22 cellular contexts compared by ENCODE assay signal in genomic region chr10:47405829-47406547, GRCh38. TPM values are rescaled to one million over a fixed set of nuclear protein-coding genes. Genes with fewer than 3 reads are reported as not detected.
DNase-seq lines count a peak whose midpoint lies in the region; ATAC-seq, FAIRE-seq and TF ChIP-seq lines count a peak whose summit lies in the region.
"Had no signal": no experiment of that assay in that cellular context is flagged by ENCODE, and none has a peak within 500 bp of the region (broad histone marks: within the 10 kb centered on the region; RNA-seq: fewer than 3 reads in every experiment).

No MANE protein-coding gene starts in this region.

- no peak overlapping the region for H3K56ac ChIP-seq in H9 (ENCODE audit: insufficient read length, low read depth, low read length)

- H3K9me3 Mint-ChIP-seq in H9, result no peaks in the 10 kb centered on the region; a peak in 1 of 5 replicates
- H3K9me3 Mint-ChIP-seq in activated T-helper 2 cell treated with anti-CD3 and anti-CD28 coated beads, Interferon-gamma antibody, Interleukin-2, Interleukin-4, amounts not matched to agents 10 μg/mL and 5 μg/mL and 100 μg/mL, durations not matched to agents 14 hours and 24 hours and 36 hours, result no peaks in the 10 kb centered on the region
- H3K9me3 Mint-ChIP-seq: activated CD8-positive, alpha-beta T cell treated with anti-CD3 and anti-CD28 coated beads for 36 hours; CD8-positive, alpha-beta T cell; endodermal cell; neural crest cell had no signal

- H3K4ac ChIP-seq in H9 (ENCODE audit: low read depth, low read length), result no peak overlapping the region

- no peaks in the 10 kb centered on the region for H3K79me2 ChIP-seq in HCT116 (ENCODE audit: insufficient read depth, low read length)
- H3K79me2 ChIP-seq in PC-3 (ENCODE audit: low read length), result no peaks in the 10 kb centered on the region
- no peaks in the 10 kb centered on the region for H3K79me2 ChIP-seq in H9 (ENCODE audit: insufficient read depth, low read length)

- H2BK15ac ChIP-seq in H9 (ENCODE audit: low read depth, low read length), result no peak overlapping the region

- no peaks in the 10 kb centered on the region for H3K36me3 ChIP-seq in HCT116 (ENCODE audit: control insufficient read depth in 1 of 2, insufficient read depth in 2 of 2, low read length in 2 of 2)
- no peaks in the 10 kb centered on the region for H3K36me3 ChIP-seq in PC-3 (ENCODE audit: low read depth, low read length)
- no peaks in the 10 kb centered on the region for H3K36me3 ChIP-seq in esophagus (ENCODE audit: control insufficient read depth in 2 of 2, insufficient read depth in 2 of 2, low read length in 1 of 2)
- no peaks in the 10 kb centered on the region for H3K36me3 ChIP-seq in small intestine (ENCODE audit: control insufficient read depth in 2 of 2, insufficient read depth in 2 of 2, low read length in 2 of 2)
- H3K36me3 ChIP-seq: adrenal gland had no signal

- no peaks in the 10 kb centered on the region for H3K23me2 ChIP-seq in H9 (ENCODE audit: insufficient read length, low read depth, low read length, poor library complexity, severe bottlenecking)

- no peak overlapping the region for H3K27ac Mint-ChIP-seq in H9
- H3K27ac Mint-ChIP-seq in activated T-helper 2 cell treated with anti-CD3 and anti-CD28 coated beads, Interferon-gamma antibody, Interleukin-2, Interleukin-4, amounts not matched to agents 10 μg/mL and 5 μg/mL and 100 μg/mL, durations not matched to agents 14 hours and 24 hours and 36 hours, result no peak overlapping the region
- H3K27ac Mint-ChIP-seq: activated CD8-positive, alpha-beta T cell treated with anti-CD3 and anti-CD28 coated beads for 36 hours; CD8-positive, alpha-beta T cell; endodermal cell; immature natural killer cell; progenitor cell of endocrine pancreas had no signal

- no peak overlapping the region for H2BK20ac ChIP-seq in H9 (ENCODE audit: low read depth, low read length, poor library complexity, severe bottlenecking)

- no peak overlapping the region for H3K23ac ChIP-seq in H9 (ENCODE audit: insufficient read length, low read depth, low read length)

- ATAC-seq in HCT116 (peak; percentile 46), PC-3 (peak; percentile 28; the same call in 1 of the 2 replicates)
- ATAC-seq: CD8-positive, alpha-beta T cell had no signal

- RAD21 ChIA-PET in HCT116 (lab: Charles Lee; ENCODE audit: low non-redundant PET in 1 of 2, low total read pairs in 2 of 2, uncharacterized antibody in 2 of 2, unreplicated experiment in 2 of 2), result no interaction called here

- no peak overlapping the region for H3T11ph ChIP-seq in H9 (ENCODE audit: low read length)

- no peak for TF ChIP-seq RAD21 in HCT116 (IDR thresholded peaks at IDR 0.05; ENCODE audit: low read depth)

- TF ChIP-seq POLR2A in HCT116 (IDR thresholded peaks at IDR 0.05; ENCODE audit: borderline replicate concordance, extremely low read depth, insufficient read depth, insufficient read length), result no peak

- peaks cover 68 to 94% of the 10 kb centered on the region in 2 experiments for H3K4me1 ChIP-seq in HCT116 (ENCODE audit: control insufficient read depth in 1 of 2, insufficient read depth in 2 of 2, low read length in 2 of 2)
- peaks cover 51% of the 10 kb centered on the region for H3K4me1 ChIP-seq in PC-3 (ENCODE audit: insufficient read depth, low read length)
- peaks cover 25 to 49% of the 10 kb centered on the region in 2 donors for H3K4me1 ChIP-seq in esophagus (ENCODE audit: control insufficient read depth in 2 of 2, insufficient read depth in 2 of 2, low read length in 1 of 2)
- H3K4me1 ChIP-seq in small intestine (ENCODE audit: control insufficient read depth in 2 of 2, insufficient read depth in 1 of 2, low read depth in 1 of 2, low read length in 1 of 2), result peaks cover 0 to 14% of the 10 kb centered on the region in 2 donors
- H3K4me1 ChIP-seq in H9 (ENCODE audit: insufficient read depth, low read length), result peaks cover 4% of the 10 kb centered on the region; the same call in 1 of the 2 replicates

- no peak for FAIRE-seq in small intestine (lab: Jason Lieb, UNC)
- FAIRE-seq: HepG2 had no signal

- no peaks in the 10 kb centered on the region for H3K79me1 ChIP-seq in H9 (ENCODE audit: insufficient read depth, low read depth, low read length, poor library complexity, severe bottlenecking)

- H3F3A ChIP-seq in PC-3 (ENCODE audit: low read length, unreplicated experiment), result no peaks in the 10 kb centered on the region

- no peak overlapping the region for H3K18ac ChIP-seq in H9 (ENCODE audit: insufficient read length, low read depth, low read length)

- peak overlapping the region; percentile 92 for H3K27ac ChIP-seq in HCT116 (ENCODE audit: low read depth, low read length)
- H3K27ac ChIP-seq in PC-3 (ENCODE audit: low read length), result peak overlapping the region; percentile 95
- peak overlapping the region; percentile 80 to 84 for H3K27ac ChIP-seq in esophagus (ENCODE audit: low read depth in 2 of 2, low read length in 1 of 2)
- H3K27ac ChIP-seq in small intestine (ENCODE audit: low read depth in 1 of 2, low read length in 1 of 2), result peak overlapping the region; percentile 5 to 79
- no peak overlapping the region for H3K27ac ChIP-seq in H9 (ENCODE audit: insufficient read length, low read depth, low read length)
- H3K27ac ChIP-seq: adrenal gland had no signal

- H3K36me3 Mint-ChIP-seq in H9 (ENCODE audit: insufficient read depth in 1 of 3, low read depth in 3 of 3), result no peaks in the 10 kb centered on the region; a peak in 1 of 7 replicates
- H3K36me3 Mint-ChIP-seq in activated T-helper 2 cell treated with anti-CD3 and anti-CD28 coated beads, Interferon-gamma antibody, Interleukin-2, Interleukin-4, amounts not matched to agents 10 μg/mL and 5 μg/mL and 100 μg/mL, durations not matched to agents 14 hours and 24 hours and 36 hours (ENCODE audit: low read depth), result no peaks in the 10 kb centered on the region
- H3K36me3 Mint-ChIP-seq: CD8-positive, alpha-beta T cell; immature natural killer cell had no signal

- peaks cover 28 to 29% of the 10 kb centered on the region in 2 experiments for H3K4me1 Mint-ChIP-seq in H9
- H3K4me1 Mint-ChIP-seq in activated T-helper 2 cell treated with anti-CD3 and anti-CD28 coated beads, Interferon-gamma antibody, Interleukin-2, Interleukin-4, amounts not matched to agents 10 μg/mL and 5 μg/mL and 100 μg/mL, durations not matched to agents 14 hours and 24 hours and 36 hours (ENCODE audit: low read depth), result peaks cover 4% of the 10 kb centered on the region
- H3K4me1 Mint-ChIP-seq: immature natural killer cell had no signal

- DNase-seq in HCT116 (ENCODE audit: low read depth, low spot score) (no peak), PC-3 (peak; percentile 38), small intestine (no peak), H9 (no peak), superior temporal gyrus (ENCODE audit: extremely low spot score) (no peak)
- no peak for DNase-seq in activated T-helper 2 cell treated with anti-CD3 and anti-CD28 coated beads, Interferon-gamma antibody, Interleukin-2, Interleukin-4, amounts not matched to agents 10 μg/mL and 5 μg/mL and 100 μg/mL, durations not matched to agents 14 hours and 24 hours and 36 hours (ENCODE audit: low spot score)
- DNase-seq: activated CD8-positive, alpha-beta T cell treated with anti-CD3 and anti-CD28 coated beads for 36 hours; activated T-cell treated with anti-CD3 and anti-CD28 coated beads, Interleukin-2, amount 50 U/mL, for 1 hour; adrenal gland; cortex of kidney; GF-D8; immature natural killer cell; NCI-H1436; NCI-H524 had no signal

- no peak overlapping the region for H2BK120ac ChIP-seq in H9 (ENCODE audit: low read depth, low read length, poor library complexity, severe bottlenecking)

- H2BK12ac ChIP-seq in H9 (ENCODE audit: insufficient read length, low read depth, low read length), result no peak overlapping the region

- peaks cover 12% of the 10 kb centered on the region for H3K27me3 Mint-ChIP-seq in H9 (ENCODE audit: low read depth)
- H3K27me3 Mint-ChIP-seq in activated T-helper 2 cell treated with anti-CD3 and anti-CD28 coated beads, Interferon-gamma antibody, Interleukin-2, Interleukin-4, amounts not matched to agents 10 μg/mL and 5 μg/mL and 100 μg/mL, durations not matched to agents 14 hours and 24 hours and 36 hours (ENCODE audit: low read depth), result no peaks in the 10 kb centered on the region
- H3K27me3 Mint-ChIP-seq: activated CD8-positive, alpha-beta T cell treated with anti-CD3 and anti-CD28 coated beads for 36 hours; progenitor cell of endocrine pancreas had no signal

- H2BK5ac ChIP-seq in H9 (ENCODE audit: insufficient read length, low read length), result no peak overlapping the region

- WGBS in esophagus, 2 donors, result 81 to 86% methylated on average over 11 of the region's 11 CpGs
- WGBS in small intestine, 3 donors, result 77 to 89% (median 83%) methylated on average over 11 of the region's 11 CpGs
- WGBS in H9 (ENCODE audit: extremely low coverage, insufficient read length, low lambda C conversion rate), result no CpG with 5 or more reads among the region's 11 CpGs

- H3K27me3 ChIP-seq in HCT116 (ENCODE audit: insufficient read depth, low read length) (no peaks in the 10 kb centered on the region), PC-3 (ENCODE audit: low read length) (no peaks in the 10 kb centered on the region), esophagus (ENCODE audit: control insufficient read depth in 1 of 2, insufficient read depth in 2 of 2, low read length in 2 of 2) (no peaks in the 10 kb centered on the region), small intestine (ENCODE audit: control insufficient read depth in 2 of 2, insufficient read depth in 2 of 2, low read length in 2 of 2) (no peaks in the 10 kb centered on the region), H9 (ENCODE audit: insufficient read depth, low read length) (no peaks in the 10 kb centered on the region)
- H3K27me3 ChIP-seq: adrenal gland had no signal

- H3K14ac ChIP-seq in H9 (ENCODE audit: insufficient read depth, low read length), result no peak overlapping the region

- no peak overlapping the region for H3K4me3 Mint-ChIP-seq in H9
- H3K4me3 Mint-ChIP-seq in activated T-helper 2 cell treated with anti-CD3 and anti-CD28 coated beads, Interferon-gamma antibody, Interleukin-2, Interleukin-4, amounts not matched to agents 10 μg/mL and 5 μg/mL and 100 μg/mL, durations not matched to agents 14 hours and 24 hours and 36 hours (ENCODE audit: low read depth), result no peak overlapping the region
- H3K4me3 Mint-ChIP-seq: activated CD8-positive, alpha-beta T cell treated with anti-CD3 and anti-CD28 coated beads for 36 hours; CD8-positive, alpha-beta T cell; endodermal cell; immature natural killer cell; neural crest cell had no signal

- no peak overlapping the region for H2AFZ ChIP-seq in HCT116 (ENCODE audit: low read depth, low read length, poor library complexity, severe bottlenecking)
- no peak overlapping the region for H2AFZ ChIP-seq in PC-3 (ENCODE audit: low read length)
- H2AFZ ChIP-seq in H9 (ENCODE audit: low read length), result no peak overlapping the region

- no peak overlapping the region for H2AK5ac ChIP-seq in H9 (ENCODE audit: insufficient read length, low read length)

- H3K9me3 ChIP-seq in HCT116 (ENCODE audit: control insufficient read depth in 1 of 2, insufficient read depth in 1 of 2, low read depth in 1 of 2, low read length in 2 of 2), result no peaks in the 10 kb centered on the region
- no peaks in the 10 kb centered on the region for H3K9me3 ChIP-seq in PC-3 (ENCODE audit: low read length)
- no peaks in the 10 kb centered on the region for H3K9me3 ChIP-seq in esophagus (ENCODE audit: control insufficient read depth in 2 of 2, insufficient read depth in 1 of 2, low read depth in 1 of 2, low read length in 1 of 2)
- H3K9me3 ChIP-seq in small intestine (ENCODE audit: control insufficient read depth, low read depth), result no peaks in the 10 kb centered on the region
- H3K9me3 ChIP-seq in H9 (ENCODE audit: control insufficient read depth, low read depth, low read length), result no peaks in the 10 kb centered on the region
- H3K9me3 ChIP-seq: adrenal gland had no signal

- H3K9ac ChIP-seq in HCT116 (ENCODE audit: low read length) (peak overlapping the region; percentile 69), PC-3 (ENCODE audit: low read length) (peak overlapping the region; percentile 58; the same call in 1 of the 2 replicates), H9 (ENCODE audit: extremely low read depth, insufficient read length, low read length) (no peak overlapping the region)

- intact Hi-C loops in HCT116 (cut with micrococcal nuclease), result no loop called here
- intact Hi-C loops in PC-3 (cut with micrococcal nuclease), result loop anchor here (2.0 kb wide), 1 partner anchor 19 kb away; no protein-coding TSS in a partner anchor
- intact Hi-C loops in activated T-helper 2 cell treated with anti-CD3 and anti-CD28 coated beads, Interferon-gamma antibody, Interleukin-2, Interleukin-4, amounts not matched to agents 10 μg/mL and 5 μg/mL and 100 μg/mL, durations not matched to agents 14 hours and 24 hours and 36 hours (cut with micrococcal nuclease), result no loop called here

- H4K5ac ChIP-seq in H9 (ENCODE audit: insufficient read length, low read depth, low read length), result no peak overlapping the region

- POLR2A ChIA-PET in HCT116 (lab: Charles Lee) (interaction anchor here (0.8 to 1.4 kb wide), 2 partner anchors 10 to 16 kb away, joined by 3 to 4 read pairs; no protein-coding TSS in a partner anchor), PC-3 (lab: Charles Lee; ENCODE audit: unreplicated experiment) (no interaction called here)

- no peaks in the 10 kb centered on the region for H3K9me2 ChIP-seq in HCT116 (ENCODE audit: insufficient read depth)
- H3K9me2 ChIP-seq in PC-3 (replicated peaks; ENCODE audit: low read length), result no peaks in the 10 kb centered on the region

- H3K4me2 ChIP-seq in HCT116 (ENCODE audit: low read length), result peak overlapping the region; percentile 93
- H3K4me2 ChIP-seq in PC-3 (ENCODE audit: low read length), result peak overlapping the region; percentile 75
- no peak overlapping the region for H3K4me2 ChIP-seq in H9 (ENCODE audit: insufficient read depth, insufficient read length, low read length)

- H4K20me1 ChIP-seq in HCT116 (ENCODE audit: insufficient read depth) (no peaks in the 10 kb centered on the region), PC-3 (ENCODE audit: low read length) (no peaks in the 10 kb centered on the region), H9 (ENCODE audit: control insufficient read depth, insufficient read depth, insufficient read length) (no peaks in the 10 kb centered on the region)

- H4K8ac ChIP-seq in H9 (replicated peaks; ENCODE audit: insufficient read length, low read depth, low read length), result no peak overlapping the region

- no TSS peak for BruUV-seq in HCT116 (replicated peaks; lab: Mats Ljungman, UMichigan)
- BruUV-seq in PC-3 (replicated peaks; lab: Mats Ljungman, UMichigan), result no TSS peak

- CTCF ChIA-PET in HCT116 (lab: Charles Lee), result no interaction called here
- CTCF ChIA-PET in PC-3 (lab: Charles Lee), result no interaction called here

- no peak for TF ChIP-seq CTCF in HCT116 (IDR thresholded peaks at IDR 0.05 in 2 of 3, conservative IDR thresholded peaks at IDR 0.05 in 1 of 3; ENCODE audit: borderline replicate concordance in 1 of 3, insufficient read depth in 1 of 3, low read depth in 2 of 3, low read length in 2 of 3)
- TF ChIP-seq CTCF in PC-3 (conservative IDR thresholded peaks at IDR 0.05; ENCODE audit: low read depth, low read length), result no peak
- no peak for TF ChIP-seq CTCF in H9 (conservative IDR thresholded peaks at IDR 0.05)

- H3K4me3 ChIP-seq in HCT116 (replicated peaks in 1 of 2; ENCODE audit: low read depth in 1 of 2, low read length in 2 of 2), result peak overlapping the region in 1 of 2 experiments; percentile 41; a peak in 3 of 4 replicates
- H3K4me3 ChIP-seq in PC-3 (ENCODE audit: low read length), result peak overlapping the region; percentile 44; the same call in 1 of the 2 replicates
- no peak overlapping the region for H3K4me3 ChIP-seq in esophagus (ENCODE audit: low read depth in 1 of 2, low read length in 2 of 2)
- no peak overlapping the region for H3K4me3 ChIP-seq in small intestine (ENCODE audit: low read depth in 1 of 2, low read length in 2 of 2)
- H3K4me3 ChIP-seq: adrenal gland had no signal

- no peak overlapping the region for H4K91ac ChIP-seq in H9 (ENCODE audit: insufficient read length, low read depth, low read length)

RNA-seq across cellular contexts. Expression of gene ZNF488, which starts 21.9 kb away (rescaled TPM):
- 3.9 TPM for total RNA-seq in HCT116 (2021; ENCODE audit: unreplicated experiment)
- 1.8 and 2.1 TPM in 2 replicates for polyA plus RNA-seq in HCT116 (2012)
- total RNA-seq in PC-3 (2014; rRNA removed), result 1.7 and 2.1 TPM in 2 replicates
- polyA plus RNA-seq in esophagus, result under 1 TPM; 0.81 to 0.94 TPM
- 10 to 100 TPM in 2 of 3 donors, 1 to 10 TPM in 1; 5.9 to 40.0 (median 18.4) TPM for polyA plus RNA-seq in small intestine
- total RNA-seq in H9 (2021), result 2.9 and 3.2 TPM in 2 replicates
- total RNA-seq in activated T-helper 2 cell treated with anti-CD3 and anti-CD28 coated beads, Interferon-gamma antibody, Interleukin-2, Interleukin-4, amounts not matched to agents 10 μg/mL and 5 μg/mL and 100 μg/mL, durations not matched to agents 14 hours and 24 hours and 36 hours, result 1.4 and 1.7 TPM in 2 replicates
- total RNA-seq: CD8-positive, alpha-beta T cell had no signal
- polyA plus RNA-seq: immature natural killer cell had no signal

RNA-seq across cellular contexts. Expression of gene RBP3, which starts 57.8 kb away (rescaled TPM):
- total RNA-seq in HCT116 (2021; ENCODE audit: unreplicated experiment) (not detected), PC-3 (2014; rRNA removed) (not detected in 2 replicates), H9 (2021) (not detected in 2 replicates)
- polyA plus RNA-seq in HCT116 (2012), result 0.01 TPM in 1 of 2 replicates, not detected in the other
- polyA plus RNA-seq in esophagus (not detected), small intestine (under 1 TPM in 1 of 3 donors, not detected in 2; 0.01 TPM)
- not detected in 2 replicates for total RNA-seq in activated T-helper 2 cell treated with anti-CD3 and anti-CD28 coated beads, Interferon-gamma antibody, Interleukin-2, Interleukin-4, amounts not matched to agents 10 μg/mL and 5 μg/mL and 100 μg/mL, durations not matched to agents 14 hours and 24 hours and 36 hours
- total RNA-seq: activated CD8-positive, alpha-beta T cell treated with anti-CD3 and anti-CD28 coated beads for 36 hours; CD8-positive, alpha-beta T cell; endodermal cell; HepG2; lower leg skin; neural crest cell; temporal lobe had no signal
- polyA plus RNA-seq: adrenal gland, HepG2, immature natural killer cell had no signal
